12 cellular contexts compared by ENCODE assay signal in the genomic region with DNA sequence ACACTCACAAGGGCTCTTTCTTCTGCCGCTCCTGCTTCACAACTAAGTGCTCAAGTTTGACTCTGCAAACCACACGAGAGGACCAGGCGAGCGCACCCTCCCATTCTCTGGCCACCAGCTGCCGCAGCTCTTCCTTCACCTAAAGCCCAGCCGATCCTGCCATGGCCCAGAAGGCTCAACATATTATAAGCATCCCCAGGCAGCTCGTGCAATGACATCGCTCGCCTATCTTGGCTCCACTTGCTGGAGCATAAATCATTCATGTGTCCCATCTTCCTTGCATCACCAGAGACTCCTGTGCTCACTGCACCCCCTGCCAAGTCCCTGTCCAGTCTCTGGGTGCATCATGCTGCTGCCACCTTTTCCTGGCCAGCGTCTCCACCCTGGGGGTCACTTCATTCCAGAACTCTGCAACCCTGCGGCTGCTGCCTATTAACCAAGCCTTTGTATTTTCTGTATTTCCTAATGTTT. TPM values are rescaled to one million over a fixed set of nuclear protein-coding genes. Genes with fewer than 3 reads are reported as not detected.
DNase-seq lines count a peak whose midpoint lies in the region; ATAC-seq and TF ChIP-seq lines count a peak whose summit lies in the region.
"Had no signal": no experiment of that assay in that cellular context is flagged by ENCODE, and none has a peak within 500 bp of the region (broad histone marks: within the 10 kb centered on the region; RNA-seq: fewer than 3 reads in every experiment).

No MANE protein-coding gene starts in this region.

- no peak for ATAC-seq in HG02981 (IDR thresholded peaks at IDR 0.05; ENCODE audit: unreplicated experiment)

- DNase-seq in AG08395 (ENCODE audit: low spot score) (peak; percentile 32), epidermal melanocyte (ENCODE audit: insufficient read length, low spot score) (peak; percentile 34), osteoblast (ENCODE audit: insufficient read length, low spot score, missing footprints) (peak; percentile 31), T1000 (lab: John Stamatoyannopoulos, UW) (no peak), NCI-H1417 treated with DMSO at 0.1 percent for 48 hours (lab: John Stamatoyannopoulos, UW) (no peak), NCI-H1436 treated with DMSO at 0.1 percent for 48 hours (lab: John Stamatoyannopoulos, UW) (no peak)
- DNase-seq: GF-D8, NCI-H524 treated with DMSO at 0.1 percent for 48 hours, OCI-M1, SHP77 treated with DMSO at 0.1 percent for 48 hours had no signal

- H3K4me3 ChIP-seq in HEK293 (ENCODE audit: low read depth, low read length) (no peak overlapping the region), osteoblast (ENCODE audit: insufficient read depth, low read length) (no peak overlapping the region)

- H3K36me3 ChIP-seq in HEK293 (ENCODE audit: control insufficient read depth in 2 of 2, insufficient read depth in 1 of 2, low read length in 2 of 2) (peaks cover 0 to 11% of the 10 kb centered on the region in 2 experiments; a peak in 1 of 3 replicates), osteoblast (ENCODE audit: insufficient read depth, low read length) (no peaks in the 10 kb centered on the region)

- no peaks in the 10 kb centered on the region for H3K79me2 ChIP-seq in osteoblast (ENCODE audit: insufficient read depth, low read length)

- POLR2A ChIA-PET in HEK293 (lab: Yijun Ruan, JAX), result no interaction called here

- no peak overlapping the region for H3K4me2 ChIP-seq in osteoblast (ENCODE audit: insufficient read depth, low read length)

- H3K4me1 ChIP-seq in HEK293 (ENCODE audit: control insufficient read depth, insufficient read depth, low read length), result no peaks in the 10 kb centered on the region
- H3K4me1 ChIP-seq in osteoblast (ENCODE audit: insufficient read depth, low read length), result no peaks in the 10 kb centered on the region

- H3K27ac ChIP-seq in HEK293 (ENCODE audit: extremely low read depth, low read depth, low read length) (no peak overlapping the region), osteoblast (ENCODE audit: low read depth, low read length) (no peak overlapping the region)

- CTCF ChIA-PET in HEK293 (lab: Yijun Ruan, JAX), result interaction anchor here (0.7 kb wide), 1 partner anchor 215 kb away, joined by 3 read pairs; no protein-coding TSS in a partner anchor

- H3K9me3 ChIP-seq in HEK293 (ENCODE audit: control insufficient read depth, insufficient read depth, low read depth, low read length) (no peaks in the 10 kb centered on the region), osteoblast (ENCODE audit: low read depth, low read length) (no peaks in the 10 kb centered on the region)

- TF ChIP-seq CTCF in HEK293 (tag by site-specific recombination; IDR thresholded peaks at IDR 0.05) (no peak), osteoblast (IDR thresholded peaks at IDR 0.05; ENCODE audit: extremely low read depth, low read depth, low read length) (no peak)

- no peak overlapping the region for H2AFZ ChIP-seq in osteoblast (ENCODE audit: low read length)

- no peaks in the 10 kb centered on the region for H4K20me1 ChIP-seq in osteoblast (ENCODE audit: insufficient read depth, low read length)

- no peaks in the 10 kb centered on the region for H3K27me3 ChIP-seq in osteoblast (ENCODE audit: insufficient read depth, low read length)

TF ChIP-seq in HEK293, 187 proteins besides CTCF, POLR2A, EP300 and RAD21:
- TF ChIP-seq ZIC2 (tag by site-specific recombination; IDR thresholded peaks at IDR 0.05) (peak; percentile 72), ZNF501 (tag by site-specific recombination; IDR thresholded peaks at IDR 0.05) (no peak), GLIS1 (tag by site-specific recombination; IDR thresholded peaks at IDR 0.05) (peak; percentile 69), ZNF544 (tag by site-specific recombination; IDR thresholded peaks at IDR 0.05) (no peak)

RNA-seq across cellular contexts. Expression of a gene that starts 59.0 kb away (rescaled TPM):
- total RNA-seq in osteoblast, result 19.4 and 24.6 TPM in 2 replicates

Comparison
In these comparisons a context has a peak if more than half of its experiments do, and no peak if none do; other contexts are left out.
1. DNase-seq: peak in AG08395 (single experiment), epidermal melanocyte (single experiment) and osteoblast (single experiment); none in T1000 (single experiment), NCI-H1417 treated with DMSO at 0.1 percent for 48 hours (single experiment) and NCI-H1436 treated with DMSO at 0.1 percent for 48 hours (single experiment).